8 cellular contexts compared by ENCODE assay signal in the genomic region with DNA sequence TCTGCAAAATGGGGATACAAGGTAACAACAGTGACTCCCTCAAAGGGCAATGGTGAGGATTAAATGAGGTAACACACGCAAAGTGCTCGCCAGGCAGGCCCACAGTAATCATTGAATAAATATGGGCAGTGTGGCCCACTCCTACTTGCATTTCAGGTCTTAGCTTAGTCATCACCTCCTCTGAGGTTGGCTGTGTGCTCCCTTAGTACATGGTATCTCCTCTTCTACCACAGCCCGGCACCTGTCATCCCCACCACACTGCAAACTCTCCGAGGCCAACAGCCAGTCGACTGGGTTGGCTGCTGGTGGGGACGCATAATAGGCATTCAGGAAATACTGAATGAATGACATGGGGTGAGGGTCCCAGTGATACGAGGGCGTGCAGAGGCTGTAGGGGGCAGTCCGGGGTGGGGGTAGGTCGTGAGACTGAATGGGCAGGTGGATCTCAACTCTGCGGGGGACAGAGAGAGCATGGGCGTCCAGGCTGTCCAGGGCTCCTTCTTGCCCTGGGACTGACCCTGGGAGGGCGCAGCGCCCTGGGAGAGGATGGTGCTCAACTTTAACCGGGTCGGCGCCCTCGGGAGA. TPM values are rescaled to one million over a fixed set of nuclear protein-coding genes. Genes with fewer than 3 reads are reported as not detected.
DNase-seq lines count a peak whose midpoint lies in the region; TF ChIP-seq lines count a peak whose summit lies in the region.

No MANE protein-coding gene starts in this region.

- no peak overlapping the region for H3K27ac Mint-ChIP-seq in T-helper 2 cell treated with Interferon-gamma antibody and Interleukin-4, amounts not matched to agents 5 μg/mL and 100 μg/mL, for 36 hours

- H3K4me3 Mint-ChIP-seq in T-helper 2 cell treated with Interferon-gamma antibody and Interleukin-4, amounts not matched to agents 5 μg/mL and 100 μg/mL, for 36 hours, result peak overlapping the region; percentile 73

- peak overlapping the region; percentile 51 for H3K4me3 ChIP-seq in fibroblast of the aortic adventitia (ENCODE audit: low read depth, low read length)
- peak overlapping the region; percentile 53 for H3K4me3 ChIP-seq in retinal pigment epithelial cell (ENCODE audit: low read length)

- no peaks in the 10 kb centered on the region for H3K9me3 Mint-ChIP-seq in T-helper 2 cell treated with Interferon-gamma antibody and Interleukin-4, amounts not matched to agents 5 μg/mL and 100 μg/mL, for 36 hours

- DNase-seq in Daoy (ENCODE audit: low read depth), result peak; percentile 17
- no peak for DNase-seq in T-helper 2 cell treated with Interferon-gamma antibody and Interleukin-4, amounts not matched to agents 5 μg/mL and 100 μg/mL, for 36 hours (ENCODE audit: low spot score)
- no peak for DNase-seq in fibroblast of the aortic adventitia (ENCODE audit: low read depth)
- DNase-seq in retinal pigment epithelial cell (ENCODE audit: low read depth), result no peak
- DNase-seq in RPMI8226, result no peak
- no peak for DNase-seq in OCI-M2 (lab: John Stamatoyannopoulos, UW; ENCODE audit: unreplicated experiment)
- no peak for DNase-seq in SIG-M5 (lab: John Stamatoyannopoulos, UW)
- DNase-seq in NCI-H2171 treated with DMSO at 0.1 percent for 48 hours (lab: John Stamatoyannopoulos, UW), result no peak

- no peaks in the 10 kb centered on the region for H3K36me3 Mint-ChIP-seq in T-helper 2 cell treated with Interferon-gamma antibody and Interleukin-4, amounts not matched to agents 5 μg/mL and 100 μg/mL, for 36 hours (ENCODE audit: low read depth)

- peaks cover 29% of the 10 kb centered on the region for H3K27me3 Mint-ChIP-seq in T-helper 2 cell treated with Interferon-gamma antibody and Interleukin-4, amounts not matched to agents 5 μg/mL and 100 μg/mL, for 36 hours (ENCODE audit: low read depth)

- H3K4me1 Mint-ChIP-seq in T-helper 2 cell treated with Interferon-gamma antibody and Interleukin-4, amounts not matched to agents 5 μg/mL and 100 μg/mL, for 36 hours (ENCODE audit: low read depth), result peaks cover 15% of the 10 kb centered on the region

- TF ChIP-seq CTCF in fibroblast of the aortic adventitia (IDR thresholded peaks at IDR 0.05; ENCODE audit: insufficient read depth, low read length) (no peak), retinal pigment epithelial cell (conservative IDR thresholded peaks at IDR 0.05; ENCODE audit: low read depth, low read length) (no peak)

RNA-seq across cellular contexts. Expression of a gene that starts 0.4 kb away (rescaled TPM):
- total RNA-seq in Daoy (2014; rRNA removed; shearing (Covaris generic)), result 1.2 and 1.4 TPM in 2 replicates
- not detected in 2 replicates for total RNA-seq in fibroblast of the aortic adventitia (ENCODE audit: low replicate concordance)
